In the genomic region with DNA sequence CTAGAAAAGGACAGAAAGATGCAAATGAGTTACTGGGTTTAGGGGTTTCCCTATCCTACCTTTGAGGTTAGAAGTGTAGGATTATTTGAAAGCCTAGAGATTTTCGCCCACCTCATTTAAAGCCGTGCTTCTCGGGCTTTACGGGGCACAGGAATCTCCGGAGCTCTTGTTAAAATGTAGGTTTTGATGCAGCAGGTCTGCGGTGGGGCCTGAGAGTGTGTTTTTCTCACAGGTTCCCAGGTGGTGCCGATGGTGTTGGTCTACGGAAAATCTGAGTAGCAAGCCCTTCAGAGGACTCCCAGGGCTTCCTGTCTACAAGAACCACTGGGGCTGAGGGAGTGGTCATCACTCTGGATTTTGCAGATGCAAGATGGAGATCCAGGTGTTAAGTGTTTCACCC, we compare ENCODE assay signal across 1 cellular context.
TF ChIP-seq lines count a peak whose summit lies in the region.

No MANE protein-coding gene starts in this region.

TF ChIP-seq in IMR-90, 13 proteins besides CTCF, POLR2A, EP300 and RAD21:
- TF ChIP-seq, protein P1, sequence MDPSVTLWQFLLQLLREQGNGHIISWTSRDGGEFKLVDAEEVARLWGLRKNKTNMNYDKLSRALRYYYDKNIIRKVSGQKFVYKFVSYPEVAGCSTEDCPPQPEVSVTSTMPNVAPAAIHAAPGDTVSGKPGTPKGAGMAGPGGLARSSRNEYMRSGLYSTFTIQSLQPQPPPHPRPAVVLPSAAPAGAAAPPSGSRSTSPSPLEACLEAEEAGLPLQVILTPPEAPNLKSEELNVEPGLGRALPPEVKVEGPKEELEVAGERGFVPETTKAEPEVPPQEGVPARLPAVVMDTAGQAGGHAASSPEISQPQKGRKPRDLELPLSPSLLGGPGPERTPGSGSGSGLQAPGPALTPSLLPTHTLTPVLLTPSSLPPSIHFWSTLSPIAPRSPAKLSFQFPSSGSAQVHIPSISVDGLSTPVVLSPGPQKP (IDR thresholded peaks at IDR 0.05; ENCODE audit: borderline replicate concordance, low read depth, low read length): no peak
- TF ChIP-seq CHD1 (IDR thresholded peaks at IDR 0.05; ENCODE audit: low read depth, low read length) (no peak), RCOR1 (IDR thresholded peaks at IDR 0.05; ENCODE audit: insufficient replicate concordance, low read length) (no peak), RFX5 (IDR thresholded peaks at IDR 0.05; ENCODE audit: low read depth, low read length) (no peak), NFE2L2 (IDR thresholded peaks at IDR 0.05; ENCODE audit: low read depth, low read length) (no peak), MAZ (IDR thresholded peaks at IDR 0.05; ENCODE audit: borderline replicate concordance, low read depth, low read length) (no peak), CEBPB (IDR thresholded peaks at IDR 0.05; ENCODE audit: low read depth, low read length) (no peak), FOS (IDR thresholded peaks at IDR 0.05; ENCODE audit: low read depth, low read length) (no peak), BHLHE40 (IDR thresholded peaks at IDR 0.05; ENCODE audit: low read depth, low read length) (no peak), MXI1 (IDR thresholded peaks at IDR 0.05; ENCODE audit: borderline replicate concordance, low read depth, low read length) (no peak), MAFK (IDR thresholded peaks at IDR 0.05; ENCODE audit: low read depth, low read length) (no peak), SMC3 (IDR thresholded peaks at IDR 0.05; ENCODE audit: low read depth, low read length) (no peak)
- TF ChIP-seq, protein P2, sequence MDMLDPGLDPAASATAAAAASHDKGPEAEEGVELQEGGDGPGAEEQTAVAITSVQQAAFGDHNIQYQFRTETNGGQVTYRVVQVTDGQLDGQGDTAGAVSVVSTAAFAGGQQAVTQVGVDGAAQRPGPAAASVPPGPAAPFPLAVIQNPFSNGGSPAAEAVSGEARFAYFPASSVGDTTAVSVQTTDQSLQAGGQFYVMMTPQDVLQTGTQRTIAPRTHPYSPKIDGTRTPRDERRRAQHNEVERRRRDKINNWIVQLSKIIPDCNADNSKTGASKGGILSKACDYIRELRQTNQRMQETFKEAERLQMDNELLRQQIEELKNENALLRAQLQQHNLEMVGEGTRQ (IDR thresholded peaks at IDR 0.05; ENCODE audit: low read depth, low read length): no peak
